14 cellular contexts compared by ENCODE assay signal in genomic region chr4:30726090-30726668, GRCh38. TPM values are rescaled to one million over a fixed set of nuclear protein-coding genes. Genes with fewer than 3 reads are reported as not detected.
DNase-seq lines count a peak whose midpoint lies in the region; ATAC-seq, FAIRE-seq and TF ChIP-seq lines count a peak whose summit lies in the region.
"Had no signal": no experiment of that assay in that cellular context is flagged by ENCODE, and none has a peak within 500 bp of the region (broad histone marks: within the 10 kb centered on the region; RNA-seq: fewer than 3 reads in every experiment).

No MANE protein-coding gene starts in this region.

- no peaks in the 10 kb centered on the region for H3K9me3 ChIP-seq in cardiac muscle cell (ENCODE audit: low read depth)
- no peaks in the 10 kb centered on the region; the same call in 1 of the 2 replicates for H3K9me3 ChIP-seq in iPS-20b (ENCODE audit: insufficient read depth, low read depth, low read length)
- no peaks in the 10 kb centered on the region for H3K9me3 ChIP-seq in tibial artery
- H3K9me3 ChIP-seq in testis = no peaks in the 10 kb centered on the region
- H3K9me3 ChIP-seq: HAP-1 had no signal

- TF ChIP-seq POLR2A in testis (IDR thresholded peaks at IDR 0.05) (no peak), GM12892 (IDR thresholded peaks at IDR 0.05; ENCODE audit: low read depth, low read length) (no peak)

- H3K4me3 ChIP-seq in cardiac muscle cell = peak overlapping the region; percentile 92
- peak overlapping the region; percentile 76 for H3K4me3 ChIP-seq in iPS-20b (ENCODE audit: low read length)
- peak overlapping the region; percentile 73 to 76 for H3K4me3 ChIP-seq in tibial artery
- H3K4me3 ChIP-seq in testis = no peak overlapping the region
- H3K4me3 ChIP-seq: HAP-1 had no signal

- TF ChIP-seq CTCF in cardiac muscle cell (IDR thresholded peaks at IDR 0.05; ENCODE audit: low read depth, low read length) (no peak), tibial artery (IDR thresholded peaks at IDR 0.05) (no peak), testis (IDR thresholded peaks at IDR 0.05) (no peak)

- no peak for FAIRE-seq in GM12892 (lab: Jason Lieb, UNC)
- FAIRE-seq: D721Med had no signal

- H3K27me3 ChIP-seq in cardiac muscle cell (no peaks in the 10 kb centered on the region), iPS-20b (ENCODE audit: insufficient read depth, low read length) (peaks cover 33% of the 10 kb centered on the region), tibial artery (no peaks in the 10 kb centered on the region), testis (peaks cover 2% of the 10 kb centered on the region)

- 78 to 82% methylated on average over 2 of the region's 2 CpGs for whole genome bisulfite sequencing in testis, 2 donors

- H3K4me1 ChIP-seq in cardiac muscle cell (ENCODE audit: low read depth) (peaks cover 25% of the 10 kb centered on the region), iPS-20b (ENCODE audit: insufficient read depth, low read length) (no peaks in the 10 kb centered on the region; the same call in 1 of the 2 replicates), tibial artery (peaks cover 0 to 34% (median 10%) of the 10 kb centered on the region in 4 donors), testis (no peaks in the 10 kb centered on the region)
- H3K4me1 ChIP-seq: HAP-1 had no signal

- H3K36me3 ChIP-seq in cardiac muscle cell = no peaks in the 10 kb centered on the region
- no peaks in the 10 kb centered on the region for H3K36me3 ChIP-seq in iPS-20b (ENCODE audit: insufficient read depth, low read depth, low read length)
- no peaks in the 10 kb centered on the region for H3K36me3 ChIP-seq in tibial artery
- no peaks in the 10 kb centered on the region for H3K36me3 ChIP-seq in testis (ENCODE audit: low read depth, missing control alignments)
- H3K36me3 ChIP-seq: HAP-1, WERI-Rb-1 had no signal

- intact Hi-C loops in Right ventricle myocardium inferior (cut with DNase I) = loop anchor here (10.0 kb wide), 2 partner anchors 219 to 369 kb away; no protein-coding TSS in a partner anchor
- intact Hi-C loops in tibial artery (cut with DNase I; ENCODE audit: low total_unique reads) = loop anchor here (10.0 kb wide), 1 partner anchor 349 kb away; no protein-coding TSS in a partner anchor
- intact Hi-C loops in testis (cut with DNase I; ENCODE audit: low total_unique reads) = no loop called here

- no peak overlapping the region for H3K9ac ChIP-seq in iPS-20b (ENCODE audit: low read depth, low read length)

- H3K27ac ChIP-seq in cardiac muscle cell = no peak overlapping the region
- no peak overlapping the region for H3K27ac ChIP-seq in iPS-20b (ENCODE audit: low read length)
- H3K27ac ChIP-seq in tibial artery = peak overlapping the region; percentile 8 to 45
- H3K27ac ChIP-seq in testis = no peak overlapping the region
- H3K27ac ChIP-seq: WERI-Rb-1 had no signal

- no peak for ATAC-seq in Right ventricle myocardium inferior

- DNase-seq in cardiac muscle cell (ENCODE audit: low read depth in 1 of 2, low spot score in 1 of 2) (no peak), Right ventricle myocardium inferior (ENCODE audit: missing footprints) (no peak), amniotic epithelial cell (ENCODE audit: low read depth) (peak; percentile 43), tibial artery (no peak), testis (no peak), GM12892 (ENCODE audit: insufficient read length) (no peak), NCI-H345 treated with DMSO at 0.1 percent for 48 hours (lab: John Stamatoyannopoulos, UW; ENCODE audit: unreplicated experiment) (no peak)
- DNase-seq: activated effector memory CD4-positive, alpha-beta T cell treated with anti-CD3 and anti-CD28 coated beads, Interleukin-2, amount 50 U/mL, for 16 hours; Karpas-422; NCI-H1930; WERI-Rb-1 had no signal

RNA-seq across cellular contexts. Expression of gene PCDH7, which starts 6.0 kb away (rescaled TPM):
- total RNA-seq in cardiac muscle cell (146 and 206 TPM in 2 replicates), Right ventricle myocardium inferior (21.7 TPM), testis (1 to 10 TPM; 2.4 to 2.8 TPM)
- polyA plus RNA-seq in cardiac muscle cell (56.2 and 79.7 TPM in 2 replicates), testis (ENCODE audit: insufficient read depth, low read depth, low replicate concordance) (2.9 TPM)
- not detected for polyA plus RNA-seq in GM12892 (2012; ENCODE audit: missing spikeins)

Comparison
In these comparisons a context has a peak if more than half of its experiments do, and no peak if none do; other contexts are left out.
1. H3K27ac ChIP-seq: peak in tibial artery (2 of 2); none in cardiac muscle cell (single experiment), iPS-20b (single experiment) and testis (0 of 2).
2. H3K4me3 ChIP-seq: peak in cardiac muscle cell (single experiment), iPS-20b (single experiment) and tibial artery (2 of 2); none in testis (0 of 2).